ENCODE assay signal across 8 cellular contexts in genomic region chr2:30447149-30448045, GRCh38. TPM values are rescaled to one million over a fixed set of nuclear protein-coding genes. Genes with fewer than 3 reads are reported as not detected.
A peak's percentile ranks its signal among the peaks of the same experiment; 100 is the strongest.
DNase-seq lines count a peak whose midpoint lies in the region; ATAC-seq and TF ChIP-seq lines count a peak whose summit lies in the region.

LCLAT1 (plus strand) TSS chr2:30447246; CDS start chr2:30525591, 78,345 bp downstream.

- peaks cover 25% of the 10 kb centered on the region for H3K79me2 ChIP-seq in SU-DHL-6 (ENCODE audit: insufficient read depth, low read length)

- peak within 1 kb of the TSS; percentile 92 for H3K4me2 ChIP-seq in SU-DHL-6 (ENCODE audit: low read depth, low read length, poor library complexity, severe bottlenecking)

- peak; percentile 93 to 97 for ATAC-seq in upper lobe of left lung (ENCODE audit: low FRiP score in 2 of 2)

- no peaks in the 10 kb centered on the region for H3K27me3 Mint-ChIP-seq in activated naive CD8-positive, alpha-beta T cell treated with anti-CD3 and anti-CD28 coated beads for 36 hours

- 4 to 8% methylated on average over 47 to 82 of the region's 83 CpGs for WGBS in upper lobe of left lung, 2 donors

- H3K4me1 ChIP-seq in cardiac muscle cell (ENCODE audit: low read depth) (peaks cover 9% of the 10 kb centered on the region), upper lobe of left lung (peaks cover 9 to 23% (median 12%) of the 10 kb centered on the region in 4 donors)

- peak; percentile 90 for DNase-seq in GM06990 (ENCODE audit: extremely low read depth, insufficient read length)
- DNase-seq in H4 (ENCODE audit: low spot score) = peak; percentile 50
- no peak for DNase-seq in LNCaP clone FGC (ENCODE audit: low read depth)
- peak; percentile 87 for DNase-seq in activated naive CD8-positive, alpha-beta T cell treated with anti-CD3 and anti-CD28 coated beads for 36 hours
- DNase-seq in cardiac muscle cell (ENCODE audit: low read depth in 1 of 2, low spot score in 1 of 2) = peak; percentile 75 to 81
- peak; percentile 95 for DNase-seq in posterior vena cava (ENCODE audit: low spot score)
- peak; percentile 91 to 98 for DNase-seq in upper lobe of left lung

- 0 out of 2 replicates have a peak, but pooled peaks cover 2% of the 10 kb centered on the region for H4K20me1 ChIP-seq in SU-DHL-6 (ENCODE audit: low read depth, low read length)

- no peaks in the 10 kb centered on the region for H3K9me2 ChIP-seq in SU-DHL-6 (replicated peaks; ENCODE audit: insufficient read depth, low read length)

- H3K4me3 Mint-ChIP-seq in activated naive CD8-positive, alpha-beta T cell treated with anti-CD3 and anti-CD28 coated beads for 36 hours = peak within 1 kb of the TSS; percentile 91

- no peaks in the 10 kb centered on the region for H3K36me3 ChIP-seq in GM06990 (ENCODE audit: control insufficient read depth, insufficient read depth, low read length)
- H3K36me3 ChIP-seq in SU-DHL-6 (ENCODE audit: low read length) = no peaks in the 10 kb centered on the region
- no peaks in the 10 kb centered on the region for H3K36me3 ChIP-seq in cardiac muscle cell
- no peaks in the 10 kb centered on the region for H3K36me3 ChIP-seq in upper lobe of left lung

- intact Hi-C loops in posterior vena cava (cut with DNase I) = no loop called here

- no peaks in the 10 kb centered on the region for H3F3A ChIP-seq in SU-DHL-6 (ENCODE audit: insufficient read depth)

- no peaks in the 10 kb centered on the region for H3K9me3 Mint-ChIP-seq in activated naive CD8-positive, alpha-beta T cell treated with anti-CD3 and anti-CD28 coated beads for 36 hours

- H3K27ac ChIP-seq in SU-DHL-6 (ENCODE audit: low read depth, low read length) (no peak within 1 kb of the TSS), cardiac muscle cell (peak within 1 kb of the TSS; percentile 78), upper lobe of left lung (peak within 1 kb of the TSS; percentile 74 to 85 (median 84))

- H3K9ac ChIP-seq in SU-DHL-6 (ENCODE audit: low read length) = peak within 1 kb of the TSS; percentile 90

- peak within 1 kb of the TSS; percentile 98 for H3K4me3 ChIP-seq in GM06990 (replicated peaks; ENCODE audit: low read depth, low read length)
- H3K4me3 ChIP-seq in LNCaP clone FGC (ENCODE audit: low read depth, low read length) = peak within 1 kb of the TSS; percentile 90
- peak within 1 kb of the TSS; percentile 93 for H3K4me3 ChIP-seq in SU-DHL-6 (ENCODE audit: insufficient read depth, low read length, poor library complexity, severe bottlenecking)
- peak within 1 kb of the TSS; percentile 83 for H3K4me3 ChIP-seq in cardiac muscle cell
- peak within 1 kb of the TSS; percentile 74 to 98 (median 86) for H3K4me3 ChIP-seq in upper lobe of left lung

- TF ChIP-seq POLR2A in upper lobe of left lung (IDR thresholded peaks at IDR 0.05) = peak in 1 of 4 donors; percentile 47

- no peak for TF ChIP-seq EP300 in upper lobe of left lung (IDR thresholded peaks at IDR 0.05)

- H2AFZ ChIP-seq in SU-DHL-6 (ENCODE audit: low read depth, low read length, severe bottlenecking) = peak within 1 kb of the TSS; percentile 98

- peak within 1 kb of the TSS; percentile 94 for H3K27ac Mint-ChIP-seq in activated naive CD8-positive, alpha-beta T cell treated with anti-CD3 and anti-CD28 coated beads for 36 hours

- H3K9me3 ChIP-seq in SU-DHL-6 (ENCODE audit: insufficient read depth, low read length) = no peaks in the 10 kb centered on the region
- no peaks in the 10 kb centered on the region for H3K9me3 ChIP-seq in cardiac muscle cell (ENCODE audit: low read depth)
- no peaks in the 10 kb centered on the region for H3K9me3 ChIP-seq in upper lobe of left lung

- no peaks in the 10 kb centered on the region for H3K27me3 ChIP-seq in GM06990 (replicated peaks; ENCODE audit: control insufficient read depth, insufficient read depth, low read length)
- no peaks in the 10 kb centered on the region for H3K27me3 ChIP-seq in SU-DHL-6 (ENCODE audit: low read length)
- no peaks in the 10 kb centered on the region for H3K27me3 ChIP-seq in cardiac muscle cell
- H3K27me3 ChIP-seq in upper lobe of left lung = no peaks in the 10 kb centered on the region

- peaks cover 27% of the 10 kb centered on the region for H3K4me1 Mint-ChIP-seq in activated naive CD8-positive, alpha-beta T cell treated with anti-CD3 and anti-CD28 coated beads for 36 hours

- TF ChIP-seq CTCF in GM06990 (IDR thresholded peaks at IDR 0.05; ENCODE audit: insufficient read depth, low read length, poor library complexity, severe bottlenecking) (peak; percentile 14), LNCaP clone FGC (IDR thresholded peaks at IDR 0.05; ENCODE audit: control insufficient read depth, extremely low read depth, insufficient read depth) (0 out of 2 replicates have a peak, but pooled peaks have one; percentile 11), SU-DHL-6 (IDR thresholded peaks at IDR 0.05; ENCODE audit: insufficient read depth, low read length, poor library complexity, severe bottlenecking) (no peak), cardiac muscle cell (IDR thresholded peaks at IDR 0.05; ENCODE audit: low read depth, low read length) (no peak), upper lobe of left lung (IDR thresholded peaks at IDR 0.05) (peak in 3 of 6 experiments; percentile 17 to 26 (median 25))

- H3K36me3 Mint-ChIP-seq in activated naive CD8-positive, alpha-beta T cell treated with anti-CD3 and anti-CD28 coated beads for 36 hours = peaks cover 15% of the 10 kb centered on the region

RNA-seq across cellular contexts. Expression of gene LCLAT1, which starts in this region (rescaled TPM):
- 16.5 and 25.2 TPM in 2 replicates for total RNA-seq in H4 (2014; rRNA removed; shearing (Covaris generic))
- 10 to 100 TPM; 26.6 to 31.5 TPM for total RNA-seq in activated naive CD8-positive, alpha-beta T cell treated with anti-CD3 and anti-CD28 coated beads for 36 hours
- total RNA-seq in cardiac muscle cell (19.6 and 22.6 TPM in 2 replicates), posterior vena cava (10 to 100 TPM; 22.3 to 43.3 TPM), upper lobe of left lung (10 to 100 TPM in 4 of 6 donors, 1 to 10 TPM in 2; 7.0 to 21.9 (median 12.4) TPM)
- polyA plus RNA-seq in cardiac muscle cell = 24.7 and 25.5 TPM in 2 replicates

Comparison
In these comparisons a context has a peak if more than half of its experiments do, and no peak if none do; other contexts are left out.
1. CTCF ChIP-seq: peak in GM06990 (single experiment) and LNCaP clone FGC (single experiment); none in SU-DHL-6 (single experiment) and cardiac muscle cell (single experiment).
2. Peak in every context shown above with its lines, with median percentiles within 50 percentile points of each other: H3K4me3 ChIP-seq.